Comparison of ENCODE assay signal across 1 cellular context in genomic region chr6:143958839-143959399, GRCh38.
A peak's percentile ranks its signal among the peaks of the same experiment; 100 is the strongest.
TF ChIP-seq lines count a peak whose summit lies in the region.

No MANE protein-coding gene starts in this region.

TF ChIP-seq in WTC11, 78 proteins besides CTCF, POLR2A, EP300 and RAD21 (continued from another document):
- TF ChIP-seq AR (CRISPR knock-in tag; IDR thresholded peaks at IDR 0.05) (no peak), TEAD1 (CRISPR knock-in tag; IDR thresholded peaks at IDR 0.05) (peak; percentile 96), E2F4 (CRISPR knock-in tag; IDR thresholded peaks at IDR 0.05; ENCODE audit: borderline replicate concordance, low read depth) (no peak), ETV6 (CRISPR knock-in tag; IDR thresholded peaks at IDR 0.05) (peak; percentile 84), ZBTB43 (CRISPR knock-in tag; IDR thresholded peaks at IDR 0.05) (0 out of 2 replicates have a peak, but pooled peaks have one; percentile 35), SP1 (CRISPR knock-in tag; conservative IDR thresholded peaks at IDR 0.05) (peak; percentile 45; the same call in 1 of the 2 replicates), USF1 (CRISPR knock-in tag; IDR thresholded peaks at IDR 0.05) (0 out of 2 replicates have a peak, but pooled peaks have one; percentile 13)
